ENCODE assay signal across 8 cellular contexts in genomic region chr6:43228951-43229802, GRCh38. TPM values are rescaled to one million over a fixed set of nuclear protein-coding genes. Genes with fewer than 3 reads are reported as not detected.
DNase-seq lines count a peak whose midpoint lies in the region; ATAC-seq and TF ChIP-seq lines count a peak whose summit lies in the region.

A gene with protein sequence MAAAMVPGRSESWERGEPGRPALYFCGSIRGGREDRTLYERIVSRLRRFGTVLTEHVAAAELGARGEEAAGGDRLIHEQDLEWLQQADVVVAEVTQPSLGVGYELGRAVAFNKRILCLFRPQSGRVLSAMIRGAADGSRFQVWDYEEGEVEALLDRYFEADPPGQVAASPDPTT (minus strand): TSS chr6:43229481. CDS start chr6:43229456, 25 bp downstream.

- peaks cover 24 to 44% (median 39%) of the 10 kb centered on the region in 3 donors for H3K4me1 Mint-ChIP-seq in CD8-positive, alpha-beta memory T cell
- peaks cover 5% of the 10 kb centered on the region for H3K4me1 Mint-ChIP-seq in nephron
- H3K4me1 Mint-ChIP-seq in stimulated activated naive CD8-positive, alpha-beta T cell treated with anti-CD3 and anti-CD28 coated beads, Interleukin-15, Interleukin-2, amounts not matched to agents 100 ng/mL and 50 ng/mL, for 24 hours (ENCODE audit: low read depth) = peaks cover 43% of the 10 kb centered on the region

- H3K36me3 ChIP-seq in CD8-positive, alpha-beta memory T cell (ENCODE audit: insufficient read depth, low read length) = no peaks in the 10 kb centered on the region

- no peaks in the 10 kb centered on the region for H3K9me3 Mint-ChIP-seq in CD8-positive, alpha-beta memory T cell
- H3K9me3 Mint-ChIP-seq in nephron = no peaks in the 10 kb centered on the region
- H3K9me3 Mint-ChIP-seq in stimulated activated naive CD8-positive, alpha-beta T cell treated with anti-CD3 and anti-CD28 coated beads, Interleukin-15, Interleukin-2, amounts not matched to agents 100 ng/mL and 50 ng/mL, for 24 hours = no peaks in the 10 kb centered on the region

- peak; percentile 68 to 83 (median 75) for DNase-seq in CD8-positive, alpha-beta memory T cell
- peak; percentile 86 for DNase-seq in HK-2 (ENCODE audit: unreplicated experiment)
- peak; percentile 59 for DNase-seq in RPMI7951 (ENCODE audit: low read depth)
- peak; percentile 75 for DNase-seq in activated T-helper 9 cell treated with anti-CD3 and anti-CD28 coated beads, Interleukin-2, amount 50 U/mL, for 16 hours (ENCODE audit: low read depth)
- peak; percentile 37 for DNase-seq in fibroblast of the conjunctiva (ENCODE audit: low read depth)

- H3K4me3 Mint-ChIP-seq in CD8-positive, alpha-beta memory T cell = peak within 1 kb of the TSS; percentile 85 to 93 (median 90)
- H3K4me3 Mint-ChIP-seq in nephron = peak within 1 kb of the TSS; percentile 85 to 89 (median 87)
- H3K4me3 Mint-ChIP-seq in stimulated activated naive CD8-positive, alpha-beta T cell treated with anti-CD3 and anti-CD28 coated beads, Interleukin-15, Interleukin-2, amounts not matched to agents 100 ng/mL and 50 ng/mL, for 24 hours = peak within 1 kb of the TSS; percentile 91

- CTCF ChIA-PET in CD8-positive, alpha-beta memory T cell (lab: Charles Lee) = interaction anchor here (0.6 to 2.9 kb wide), 46 partner anchors 9 to 437 kb away, joined by 3 to 26 read pairs (median 4); partner anchors contain the start of genes ABCC10, CRIP3, CUL9 and TTBK1

- peaks cover 0 to 8% (median 0%) of the 10 kb centered on the region in 3 donors for H3K36me3 Mint-ChIP-seq in CD8-positive, alpha-beta memory T cell
- peaks cover 14% of the 10 kb centered on the region for H3K36me3 Mint-ChIP-seq in nephron (ENCODE audit: low read depth)
- H3K36me3 Mint-ChIP-seq in stimulated activated naive CD8-positive, alpha-beta T cell treated with anti-CD3 and anti-CD28 coated beads, Interleukin-15, Interleukin-2, amounts not matched to agents 100 ng/mL and 50 ng/mL, for 24 hours (ENCODE audit: low read depth) = peaks cover 17% of the 10 kb centered on the region

- H3K4me3 ChIP-seq in CD8-positive, alpha-beta memory T cell (ENCODE audit: low read length) = peak within 1 kb of the TSS; percentile 62

- H3K27me3 Mint-ChIP-seq in CD8-positive, alpha-beta memory T cell = peaks cover 3 to 12% of the 10 kb centered on the region in 2 donors
- peaks cover 27% of the 10 kb centered on the region for H3K27me3 Mint-ChIP-seq in nephron (ENCODE audit: low read depth)
- peaks cover 7% of the 10 kb centered on the region for H3K27me3 Mint-ChIP-seq in stimulated activated naive CD8-positive, alpha-beta T cell treated with anti-CD3 and anti-CD28 coated beads, Interleukin-15, Interleukin-2, amounts not matched to agents 100 ng/mL and 50 ng/mL, for 24 hours

- POLR2A ChIA-PET in CD8-positive, alpha-beta memory T cell (lab: Charles Lee) = interaction anchor here (0.5 to 1.6 kb wide), 8 partner anchors 9 to 299 kb away, joined by 3 to 9 read pairs (median 4); no protein-coding TSS in a partner anchor

- TF ChIP-seq CTCF in nephron (IDR thresholded peaks at IDR 0.05; ENCODE audit: unreplicated experiment in 3 of 3) = peak; percentile 91 to 96 (median 95)

- peak; percentile 69 for ATAC-seq in GM19328 (IDR thresholded peaks at IDR 0.05; ENCODE audit: unreplicated experiment)

- peak within 1 kb of the TSS; percentile 85 to 97 (median 94) for H3K27ac Mint-ChIP-seq in CD8-positive, alpha-beta memory T cell
- H3K27ac Mint-ChIP-seq in nephron = peak within 1 kb of the TSS in 2 of 3 experiments; percentile 71 to 84
- peak within 1 kb of the TSS; percentile 93 for H3K27ac Mint-ChIP-seq in stimulated activated naive CD8-positive, alpha-beta T cell treated with anti-CD3 and anti-CD28 coated beads, Interleukin-15, Interleukin-2, amounts not matched to agents 100 ng/mL and 50 ng/mL, for 24 hours

- H3K9me3 ChIP-seq in CD8-positive, alpha-beta memory T cell (ENCODE audit: low read length) = no peaks in the 10 kb centered on the region

- H3K27me3 ChIP-seq in CD8-positive, alpha-beta memory T cell (ENCODE audit: insufficient read depth, low read length, poor library complexity, severe bottlenecking) = no peaks in the 10 kb centered on the region

- peak within 1 kb of the TSS; percentile 53 for H3K27ac ChIP-seq in CD8-positive, alpha-beta memory T cell (ENCODE audit: low read depth, low read length)

- peaks cover 30% of the 10 kb centered on the region for H3K4me1 ChIP-seq in CD8-positive, alpha-beta memory T cell (ENCODE audit: insufficient read depth, low read length)

RNA-seq across cellular contexts. Expression of the gene that starts here (rescaled TPM):
- 10 to 100 TPM; 68.2 to 68.3 TPM for total RNA-seq in CD8-positive, alpha-beta memory T cell
- 80.0 TPM for polyA plus RNA-seq in CD8-positive, alpha-beta memory T cell
- 50.3 and 74.5 TPM in 2 replicates for total RNA-seq in RPMI7951 (2014; rRNA removed; shearing (Covaris generic))

Comparison
In these comparisons a context has a peak if more than half of its experiments do, and no peak if none do; other contexts are left out.
1. Peak in every context shown above with its lines: DNase-seq, ATAC-seq, H3K4me3 ChIP-seq and H3K27ac ChIP-seq.